Comparison of ENCODE assay signal across 19 cellular contexts in the genomic region with DNA sequence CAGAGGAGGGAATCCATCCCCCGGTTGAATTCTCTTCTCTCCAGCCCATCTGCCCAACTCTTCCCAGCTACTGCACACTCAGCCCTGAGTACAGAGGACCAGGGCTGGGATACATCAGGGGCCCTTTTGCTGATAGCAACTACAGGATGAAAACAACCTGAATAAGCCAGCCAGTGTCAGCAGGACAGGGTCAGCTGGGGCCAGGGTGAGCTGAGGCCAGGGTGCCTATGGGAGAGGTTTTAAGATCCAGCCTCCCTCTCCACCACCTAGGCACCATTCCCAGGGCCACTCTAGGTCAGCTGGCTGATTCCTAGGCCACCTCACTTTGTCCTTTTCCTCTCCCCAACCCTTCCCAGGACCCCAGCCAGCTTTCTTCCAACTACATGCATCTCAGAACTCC.
DNase-seq lines count a peak whose midpoint lies in the region; ATAC-seq and TF ChIP-seq lines count a peak whose summit lies in the region.
"Had no signal": no experiment of that assay in that cellular context is flagged by ENCODE, and none has a peak within 500 bp of the region (broad histone marks: within the 10 kb centered on the region; RNA-seq: fewer than 3 reads in every experiment).

No MANE protein-coding gene starts in this region.

- H3K4me1 ChIP-seq in left ventricle myocardium inferior = peaks cover 19% of the 10 kb centered on the region
- H3K4me1 ChIP-seq: BLaER1 had no signal

- no peak overlapping the region for H3K4me3 ChIP-seq in left ventricle myocardium inferior
- H3K4me3 ChIP-seq: BLaER1, GM23338 had no signal

- TF ChIP-seq CTCF in left ventricle myocardium inferior (IDR thresholded peaks at IDR 0.05; ENCODE audit: borderline replicate concordance) = no peak

- H3K4me1 Mint-ChIP-seq in stimulated activated naive CD8-positive, alpha-beta T cell treated with anti-CD3 and anti-CD28 coated beads, Interleukin-15, amount 100 ng/mL, for 72 hours = no peaks in the 10 kb centered on the region
- H3K4me1 Mint-ChIP-seq: CD4-positive, CD25-positive, alpha-beta regulatory T cell; CD8-positive, alpha-beta memory T cell had no signal

- peaks cover 14% of the 10 kb centered on the region for H3K27me3 Mint-ChIP-seq in stimulated activated naive CD8-positive, alpha-beta T cell treated with anti-CD3 and anti-CD28 coated beads, Interleukin-15, amount 100 ng/mL, for 72 hours

- intact Hi-C loops in left ventricle myocardium inferior (cut with micrococcal nuclease) = no loop called here

- no peak overlapping the region for H3K4me3 Mint-ChIP-seq in stimulated activated naive CD8-positive, alpha-beta T cell treated with anti-CD3 and anti-CD28 coated beads, Interleukin-15, amount 100 ng/mL, for 72 hours
- H3K4me3 Mint-ChIP-seq: CD4-positive, CD25-positive, alpha-beta regulatory T cell; CD8-positive, alpha-beta memory T cell; GM23338 had no signal

- H3K27ac Mint-ChIP-seq in stimulated activated naive CD8-positive, alpha-beta T cell treated with anti-CD3 and anti-CD28 coated beads, Interleukin-15, amount 100 ng/mL, for 72 hours = peak overlapping the region; percentile 66 to 67
- H3K27ac Mint-ChIP-seq: CD8-positive, alpha-beta memory T cell; GM23338 had no signal

- H3K27me3 ChIP-seq in left ventricle myocardium inferior (ENCODE audit: low read depth) = no peaks in the 10 kb centered on the region
- H3K27me3 ChIP-seq: BLaER1 had no signal

- H3K9me3 Mint-ChIP-seq in stimulated activated naive CD8-positive, alpha-beta T cell treated with anti-CD3 and anti-CD28 coated beads, Interleukin-15, amount 100 ng/mL, for 72 hours = no peaks in the 10 kb centered on the region
- H3K9me3 Mint-ChIP-seq: GM23338 had no signal

- ATAC-seq in stimulated activated naive CD8-positive, alpha-beta T cell treated with anti-CD3 and anti-CD28 coated beads, Interleukin-15, amount 100 ng/mL, for 72 hours = no peak
- no peak for ATAC-seq in stimulated activated naive CD8-positive, alpha-beta T cell treated with anti-CD3 and anti-CD28 coated beads, Interleukin-15, Interleukin-2, amounts not matched to agents 100 U/mL and 50 U/mL, for 24 hours
- ATAC-seq: GM23338 had no signal

- no peak overlapping the region for H3K27ac ChIP-seq in left ventricle myocardium inferior (replicated peaks)
- H3K27ac ChIP-seq: 22Rv1, BLaER1, HL-60 had no signal

- peak; percentile 43 for DNase-seq in activated CD8-positive, alpha-beta memory T cell treated with anti-CD3 and anti-CD28 coated beads, Interleukin-2, amount 50 U/mL, for 48 hours
- DNase-seq in activated CD8-positive, alpha-beta memory T cell treated with anti-CD3 and anti-CD28 coated beads for 24 hours = no peak
- DNase-seq in stimulated activated naive CD8-positive, alpha-beta T cell treated with anti-CD3 and anti-CD28 coated beads, Interleukin-15, amount 100 ng/mL, for 72 hours = no peak
- no peak for DNase-seq in stimulated activated naive CD8-positive, alpha-beta T cell treated with anti-CD3 and anti-CD28 coated beads, Interleukin-15, Interleukin-2, amounts not matched to agents 100 U/mL and 50 U/mL, for 24 hours
- peak; percentile 31 for DNase-seq in left ventricle myocardium inferior
- no peak for DNase-seq in NCI-H774 (lab: John Stamatoyannopoulos, UW)
- no peak for DNase-seq in DMS153 (lab: John Stamatoyannopoulos, UW)
- no peak for DNase-seq in RPMI8226
- DNase-seq: CD4-positive, CD25-positive, alpha-beta regulatory T cell; CD8-positive, alpha-beta memory T cell; COR-L47; DMS 273 treated with DMSO at 0.1 percent for 48 hours; DMS79; GDM1; HCEC 1CT had no signal

- no peaks in the 10 kb centered on the region for H3K36me3 ChIP-seq in left ventricle myocardium inferior
- H3K36me3 ChIP-seq: BLaER1 had no signal

- no peaks in the 10 kb centered on the region for H3K9me3 ChIP-seq in left ventricle myocardium inferior (replicated peaks)
- H3K9me3 ChIP-seq: BLaER1 had no signal

Comparison
In these comparisons a context has a peak if more than half of its experiments do, and no peak if none do; other contexts are left out.
1. DNase-seq: peak in activated CD8-positive, alpha-beta memory T cell treated with anti-CD3 and anti-CD28 coated beads, Interleukin-2, amount 50 U/mL, for 48 hours (single experiment) and left ventricle myocardium inferior (single experiment); none in activated CD8-positive, alpha-beta memory T cell treated with anti-CD3 and anti-CD28 coated beads for 24 hours (single experiment), stimulated activated naive CD8-positive, alpha-beta T cell treated with anti-CD3 and anti-CD28 coated beads, Interleukin-15, amount 100 ng/mL, for 72 hours (0 of 2), stimulated activated naive CD8-positive, alpha-beta T cell treated with anti-CD3 and anti-CD28 coated beads, Interleukin-15, Interleukin-2, amounts not matched to agents 100 U/mL and 50 U/mL, for 24 hours (single experiment), NCI-H774 (single experiment), DMS153 (single experiment) and RPMI8226 (single experiment).